ENCODE assay signal across 9 cellular contexts in the genomic region with DNA sequence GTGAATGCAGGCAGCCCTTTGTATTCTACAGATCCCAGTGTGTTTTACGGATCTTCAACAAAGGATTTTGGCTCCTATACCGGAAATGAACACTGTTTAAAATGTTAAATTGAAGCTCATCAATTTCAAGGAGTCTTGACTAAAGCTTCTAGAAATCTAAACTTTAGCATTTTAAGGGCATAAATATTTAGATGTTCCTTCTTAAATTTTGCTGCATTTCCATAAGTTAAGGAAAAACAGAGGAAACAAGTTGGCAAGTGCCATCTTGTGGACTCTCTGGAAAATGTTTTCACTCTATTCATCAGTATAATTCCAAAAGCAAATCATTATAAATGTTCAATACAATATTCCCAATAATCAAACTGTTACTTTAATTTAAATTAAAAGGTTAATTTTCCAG. TPM values are rescaled to one million over a fixed set of nuclear protein-coding genes. Genes with fewer than 3 reads are reported as not detected.
A peak's percentile ranks its signal among the peaks of the same experiment; 100 is the strongest.
DNase-seq lines count a peak whose midpoint lies in the region; ATAC-seq and TF ChIP-seq lines count a peak whose summit lies in the region.
"Had no signal": no experiment of that assay in that cellular context is flagged by ENCODE, and none has a peak within 500 bp of the region (broad histone marks: within the 10 kb centered on the region; RNA-seq: fewer than 3 reads in every experiment).

No MANE protein-coding gene starts in this region.

- H3K27ac ChIP-seq in ACC112 (ENCODE audit: low read depth, low read length) = no peak overlapping the region
- H3K27ac ChIP-seq in CD8-positive, alpha-beta T cell (ENCODE audit: low read depth, low read length) = no peak overlapping the region

- in situ Hi-C loops in astrocyte of the spinal cord (cut with HindIII; ENCODE audit: low sequenced_read_pairs) = loop anchor here (10.0 kb wide), 1 partner anchor 211 kb away; no protein-coding TSS in a partner anchor

- no peaks in the 10 kb centered on the region for H3K36me3 ChIP-seq in ACC112 (ENCODE audit: insufficient read depth, low read length)
- H3K36me3 ChIP-seq in CD8-positive, alpha-beta T cell (ENCODE audit: insufficient read depth, low read length) = no peaks in the 10 kb centered on the region

- no peaks in the 10 kb centered on the region for H3K9me3 ChIP-seq in CD8-positive, alpha-beta T cell (ENCODE audit: low read length)

- H3K4me1 ChIP-seq in ACC112 (ENCODE audit: control insufficient read depth, insufficient read depth, low read length, unreplicated experiment) = no peaks in the 10 kb centered on the region
- H3K4me1 ChIP-seq in CD8-positive, alpha-beta T cell (ENCODE audit: insufficient read depth, low read length) = no peaks in the 10 kb centered on the region

- intact Hi-C loops in CD8-positive, alpha-beta T cell (cut with DNase I, micrococcal nuclease) = no loop called here

- TF ChIP-seq CTCF in HFFc6 (IDR thresholded peaks at IDR 0.05) (peak; percentile 88), astrocyte of the spinal cord (IDR thresholded peaks at IDR 0.05; ENCODE audit: low read depth, low read length) (peak; percentile 60)
- TF ChIP-seq CTCF in CD8-positive, alpha-beta T cell (IDR thresholded peaks at IDR 0.05) = no peak

- H3K36me3 Mint-ChIP-seq in HFFc6 (ENCODE audit: low read depth) = no peaks in the 10 kb centered on the region
- H3K36me3 Mint-ChIP-seq in CD8-positive, alpha-beta T cell = no peaks in the 10 kb centered on the region

- no peak overlapping the region for H3K4me3 Mint-ChIP-seq in HFFc6
- H3K4me3 Mint-ChIP-seq in CD8-positive, alpha-beta T cell = no peak overlapping the region

- DNase-seq in HFFc6 (peak; percentile 33), astrocyte of the spinal cord (ENCODE audit: low read depth, low spot score) (peak; percentile 63), left kidney (ENCODE audit: low read depth, low spot score) (peak; percentile 42)
- DNase-seq in CD8-positive, alpha-beta T cell = no peak
- DNase-seq: activated CD4-positive, CD25-positive, alpha-beta regulatory T cell had no signal

- H3K27ac Mint-ChIP-seq in HFFc6 = no peak overlapping the region
- H3K27ac Mint-ChIP-seq in CD8-positive, alpha-beta T cell = no peak overlapping the region

- peak overlapping the region; percentile 23 for H2AFZ ChIP-seq in ACC112 (ENCODE audit: low read length, unreplicated experiment)

- CTCF ChIA-PET in CD8-positive, alpha-beta T cell (lab: Charles Lee) = interaction anchor here (1.2 to 8.9 kb wide), 4 partner anchors 10 to 286 kb away, joined by 3 to 64 read pairs (median 30); no protein-coding TSS in a partner anchor

- no peak for ATAC-seq in GM21717 (IDR thresholded peaks at IDR 0.05; ENCODE audit: unreplicated experiment)
- no peak for ATAC-seq in CD8-positive, alpha-beta T cell
- ATAC-seq in GM21447 (IDR thresholded peaks at IDR 0.05; ENCODE audit: unreplicated experiment) = no peak
- ATAC-seq in HG03378 (IDR thresholded peaks at IDR 0.05; ENCODE audit: unreplicated experiment) = no peak

- H3K9me3 Mint-ChIP-seq in HFFc6 = no peaks in the 10 kb centered on the region
- no peaks in the 10 kb centered on the region for H3K9me3 Mint-ChIP-seq in CD8-positive, alpha-beta T cell

- peaks cover 32% of the 10 kb centered on the region for H3K4me1 Mint-ChIP-seq in HFFc6 (ENCODE audit: low read depth)
- H3K4me1 Mint-ChIP-seq in CD8-positive, alpha-beta T cell (ENCODE audit: low read depth) = peaks cover 6% of the 10 kb centered on the region

- H3K79me2 ChIP-seq in ACC112 (ENCODE audit: control insufficient read depth, insufficient read depth, low read length, unreplicated experiment) = no peaks in the 10 kb centered on the region

- H3K27me3 ChIP-seq in ACC112 (ENCODE audit: insufficient read depth, low read length) = no peaks in the 10 kb centered on the region
- no peaks in the 10 kb centered on the region for H3K27me3 ChIP-seq in CD8-positive, alpha-beta T cell (ENCODE audit: insufficient read depth, low read length)

- POLR2A ChIA-PET in CD8-positive, alpha-beta T cell (lab: Charles Lee) = interaction anchor here (0.6 kb wide), 1 partner anchor 222 kb away, joined by 4 read pairs; no protein-coding TSS in a partner anchor

- no peak overlapping the region for H3K4me3 ChIP-seq in ACC112 (ENCODE audit: low read depth, low read length)
- no peak overlapping the region for H3K4me3 ChIP-seq in astrocyte of the spinal cord (ENCODE audit: low read depth, low read length)
- no peak overlapping the region for H3K4me3 ChIP-seq in CD8-positive, alpha-beta T cell (ENCODE audit: low read depth, low read length)

- H3K27me3 Mint-ChIP-seq in HFFc6 (ENCODE audit: insufficient read depth) = no peaks in the 10 kb centered on the region
- peaks cover 4% of the 10 kb centered on the region for H3K27me3 Mint-ChIP-seq in CD8-positive, alpha-beta T cell (ENCODE audit: low read depth)

RNA-seq across cellular contexts. Expression of a gene that starts 19.6 kb away (rescaled TPM):
- 100 to 1,000 TPM in 1 of 6 experiments, 10 to 100 TPM in 5; 85.5 to 104 (median 97.2) TPM for total RNA-seq in HFFc6 (2021; fragmentation: NEBNext Ultra II Directional; extraction: Animal tissue kit (Norgen Biotek cat#: 25700))
- total RNA-seq in CD8-positive, alpha-beta T cell = 1 to 10 TPM; 4.5 to 4.6 TPM

Comparison
In these comparisons a context has a peak if more than half of its experiments do, and no peak if none do; other contexts are left out.
1. DNase-seq: peak in HFFc6 (single experiment), astrocyte of the spinal cord (single experiment) and left kidney (single experiment); none in CD8-positive, alpha-beta T cell (0 of 7).
2. RNA of a gene that starts 19.6 kb away (total RNA-seq): 85.5 to 104 TPM in HFFc6; 4.5 to 4.6 TPM in CD8-positive, alpha-beta T cell; every median in the first group is over 10 times any median in the second.